Comparison of ENCODE assay signal across 18 cellular contexts in the genomic region with DNA sequence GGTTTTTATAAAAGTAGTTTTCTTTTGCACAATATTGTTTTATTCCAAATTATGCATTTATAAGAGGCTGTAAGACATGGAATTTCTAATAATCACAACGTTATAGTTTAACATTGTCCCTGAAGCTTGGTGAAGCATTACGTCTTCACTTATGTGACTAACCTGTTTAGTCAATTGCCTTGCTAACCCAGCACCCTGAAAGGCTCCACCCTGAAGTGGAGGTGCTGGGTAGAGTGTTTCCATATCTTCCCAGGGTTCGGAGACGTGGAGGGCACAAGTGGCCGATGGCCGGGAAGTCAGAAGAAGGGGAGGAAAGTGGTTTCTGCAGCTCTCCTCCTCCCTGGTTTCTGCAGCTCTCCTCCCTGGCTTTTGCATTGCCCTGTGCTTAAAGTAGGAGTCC.
"Had no signal": no experiment of that assay in that cellular context is flagged by ENCODE, and none has a peak within 500 bp of the region (broad histone marks: within the 10 kb centered on the region; RNA-seq: fewer than 3 reads in every experiment).

No MANE protein-coding gene starts in this region.

- H3K9me3 ChIP-seq: esophagus muscularis mucosa, gastroesophageal sphincter, heart right ventricle, stomach had no signal

- H3K4me3 ChIP-seq: coronary artery, esophagus muscularis mucosa, gastroesophageal sphincter, heart right ventricle, stomach had no signal

- H3K27me3 ChIP-seq: esophagus muscularis mucosa, gastroesophageal sphincter, heart right ventricle, stomach had no signal

- H3K36me3 Mint-ChIP-seq: type B pancreatic cell had no signal

- H3K27ac Mint-ChIP-seq: activated CD4-positive, alpha-beta T cell treated with anti-CD3 and anti-CD28 coated beads, Interleukin-2, amount 10 ng/mL, durations not matched to agents 7 days and 5 days had no signal

- H3K36me3 ChIP-seq: esophagus muscularis mucosa, gastroesophageal sphincter, heart right ventricle, stomach had no signal

- H3K27ac ChIP-seq: coronary artery, esophagus muscularis mucosa, gastroesophageal sphincter had no signal

- H3K9me3 Mint-ChIP-seq: activated CD4-positive, alpha-beta T cell treated with anti-CD3 and anti-CD28 coated beads, Interleukin-2, amount 10 ng/mL, durations not matched to agents 7 days and 5 days; central memory CD8-positive, alpha-beta T cell; nephron progenitor cell; type B pancreatic cell had no signal

- ATAC-seq: activated CD4-positive, CD25-positive, alpha-beta regulatory T cell treated with anti-CD3 and anti-CD28 coated beads, Interleukin-2, amount 50 U/mL, for 24 hours; gastroesophageal sphincter had no signal

- DNase-seq: activated CD4-positive, alpha-beta T cell treated with anti-CD3 and anti-CD28 coated beads, Interleukin-2, amount 10 ng/mL, durations not matched to agents 7 days and 5 days; activated CD8-positive, alpha-beta memory T cell treated with anti-CD3 and anti-CD28 coated beads, Interleukin-2, amount 50 U/mL, for 48 hours; activated effector memory CD4-positive, alpha-beta T cell treated with anti-CD3 and anti-CD28 coated beads, Interleukin-2, amount 50 U/mL, for 16 hours; activated naive CD4-positive, alpha-beta T cell treated with anti-CD3 and anti-CD28 coated beads, Interleukin-2, amount 50 U/mL, for 16 hours; activated T-cell treated with anti-CD3 and anti-CD28 coated beads, Interleukin-2, amount 50 U/mL, for 48 hours; aorta; heart right ventricle; midbrain; nephron progenitor cell; nucleus accumbens; stomach; T1000 had no signal

- H3K27me3 Mint-ChIP-seq: central memory CD8-positive, alpha-beta T cell; type B pancreatic cell had no signal

- H3K4me3 Mint-ChIP-seq: activated CD4-positive, alpha-beta T cell treated with anti-CD3 and anti-CD28 coated beads, Interleukin-2, amount 10 ng/mL, durations not matched to agents 7 days and 5 days; central memory CD8-positive, alpha-beta T cell; nephron progenitor cell; type B pancreatic cell had no signal
